8 cellular contexts compared by ENCODE assay signal in the genomic region with DNA sequence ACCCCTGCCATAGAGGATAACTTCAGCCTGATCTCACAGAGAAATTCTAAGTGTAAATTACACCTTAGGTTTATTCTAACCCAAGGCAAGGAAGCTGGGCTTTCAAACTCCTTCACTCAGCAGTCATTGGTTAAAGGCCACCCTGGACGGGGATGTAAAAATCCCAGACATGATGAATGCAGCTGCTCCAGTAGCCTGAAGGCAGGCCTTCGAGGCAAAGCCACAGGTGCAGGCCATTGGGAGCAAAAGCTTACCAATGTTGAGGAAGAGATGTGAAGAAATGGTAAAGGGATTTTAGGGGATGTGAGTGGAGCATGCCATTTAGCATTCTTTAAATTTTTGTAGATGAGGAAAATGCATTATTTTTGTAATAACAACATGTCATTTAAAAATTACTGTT.
"Had no signal": no experiment of that assay in that cellular context is flagged by ENCODE, and none has a peak within 500 bp of the region (broad histone marks: within the 10 kb centered on the region; RNA-seq: fewer than 3 reads in every experiment).

No MANE protein-coding gene starts in this region.

- DNase-seq: GM23248, GOT3, H7, H9, HCEC 1CT, HFFc6 had no signal

- H3K27ac ChIP-seq: GM23248 had no signal

- ATAC-seq: HCT116 had no signal

- H3K4me1 ChIP-seq: HAP-1 had no signal

- H3K9me3 Mint-ChIP-seq: H9 had no signal

- H3K27ac Mint-ChIP-seq: H9, HFFc6 had no signal

- H3K4me3 Mint-ChIP-seq: H9, HFFc6 had no signal

- H3K9ac ChIP-seq: GM23248 had no signal

- H3K9me3 ChIP-seq: HAP-1 had no signal

- H3K36me3 ChIP-seq: HAP-1 had no signal

- H3K4me3 ChIP-seq: GM23248, HAP-1 had no signal

- H2AFZ ChIP-seq: GM23248 had no signal
